20 cellular contexts compared by ENCODE assay signal in genomic region chr9:109791747-109792146, GRCh38. TPM values are rescaled to one million over a fixed set of nuclear protein-coding genes. Genes with fewer than 3 reads are reported as not detected.
"Had no signal": no experiment of that assay in that cellular context is flagged by ENCODE, and none has a peak within 500 bp of the region (broad histone marks: within the 10 kb centered on the region; RNA-seq: fewer than 3 reads in every experiment).

No MANE protein-coding gene starts in this region.

- H2AFZ ChIP-seq: hepatocyte had no signal

- H3K36me3 Mint-ChIP-seq: immature natural killer cell had no signal

- H3K4me2 ChIP-seq: hepatocyte had no signal

- H3K36me3 ChIP-seq: breast epithelium, esophagus muscularis mucosa, sigmoid colon, tibial nerve had no signal

- H3K9me3 Mint-ChIP-seq: activated CD4-positive, alpha-beta memory T cell treated with anti-CD3 and anti-CD28 coated beads, Interleukin-2, amount 10 ng/mL, durations not matched to agents 7 days and 5 days; activated CD4-positive, alpha-beta T cell treated with anti-CD3 and anti-CD28 coated beads, Interleukin-2, amount 10 ng/mL, durations not matched to agents 24 days and 14 days; activated T-helper 1 cell treated with anti-CD3 and anti-CD28 coated beads, Interleukin-12 subunit alpha, Interleukin-12 subunit beta, Interleukin-2, Interleukin-4 antibody, amounts not matched to agents 30 ng/mL and 10 ng/mL and 1 ng/mL, durations not matched to agents 14 hours and 24 hours and 36 hours; immature natural killer cell; neural crest cell had no signal

- ATAC-seq: activated CD4-positive, CD25-positive, alpha-beta regulatory T cell treated with anti-CD3 and anti-CD28 coated beads, Interleukin-2, amount 50 U/mL, for 24 hours; left ventricle myocardium superior; stimulated activated naive CD8-positive, alpha-beta T cell treated with anti-CD3 and anti-CD28 coated beads, Interleukin-15, Interleukin-2, amounts not matched to agents 100 U/mL and 50 U/mL, for 24 hours had no signal

- H3K27ac ChIP-seq: esophagus muscularis mucosa, tibial nerve had no signal

- H3K27me3 ChIP-seq: breast epithelium, esophagus muscularis mucosa, hepatocyte, sigmoid colon, tibial nerve had no signal

- H3K9me3 ChIP-seq: breast epithelium, esophagus muscularis mucosa, sigmoid colon, tibial nerve had no signal

- H3K4me1 ChIP-seq: breast epithelium had no signal

- H3K4me3 Mint-ChIP-seq: activated CD4-positive, alpha-beta memory T cell treated with anti-CD3 and anti-CD28 coated beads, Interleukin-2, amount 10 ng/mL, durations not matched to agents 7 days and 5 days; activated CD4-positive, alpha-beta T cell treated with anti-CD3 and anti-CD28 coated beads, Interleukin-2, amount 10 ng/mL, durations not matched to agents 24 days and 14 days; activated T-helper 1 cell treated with anti-CD3 and anti-CD28 coated beads, Interleukin-12 subunit alpha, Interleukin-12 subunit beta, Interleukin-2, Interleukin-4 antibody, amounts not matched to agents 30 ng/mL and 10 ng/mL and 1 ng/mL, durations not matched to agents 14 hours and 24 hours and 36 hours; immature natural killer cell; neural crest cell had no signal

- H3K4me1 Mint-ChIP-seq: activated CD4-positive, alpha-beta memory T cell treated with anti-CD3 and anti-CD28 coated beads, Interleukin-2, amount 10 ng/mL, durations not matched to agents 7 days and 5 days; activated CD4-positive, alpha-beta T cell treated with anti-CD3 and anti-CD28 coated beads, Interleukin-2, amount 10 ng/mL, durations not matched to agents 24 days and 14 days; immature natural killer cell had no signal

- H3K27ac Mint-ChIP-seq: activated CD4-positive, alpha-beta memory T cell treated with anti-CD3 and anti-CD28 coated beads, Interleukin-2, amount 10 ng/mL, durations not matched to agents 7 days and 5 days; activated CD4-positive, alpha-beta T cell treated with anti-CD3 and anti-CD28 coated beads, Interleukin-2, amount 10 ng/mL, durations not matched to agents 24 days and 14 days; activated T-helper 1 cell treated with anti-CD3 and anti-CD28 coated beads, Interleukin-12 subunit alpha, Interleukin-12 subunit beta, Interleukin-2, Interleukin-4 antibody, amounts not matched to agents 30 ng/mL and 10 ng/mL and 1 ng/mL, durations not matched to agents 14 hours and 24 hours and 36 hours; immature natural killer cell had no signal

- H3K4me3 ChIP-seq: breast epithelium, coronary artery, esophagus muscularis mucosa, hepatocyte, sigmoid colon, tibial nerve had no signal

- DNase-seq: activated CD4-positive, alpha-beta memory T cell treated with anti-CD3 and anti-CD28 coated beads, Interleukin-2, amount 10 ng/mL, durations not matched to agents 7 days and 5 days; activated CD4-positive, alpha-beta T cell treated with anti-CD3 and anti-CD28 coated beads, Interleukin-2, amount 10 ng/mL, durations not matched to agents 24 days and 14 days; activated gamma-delta T cell; activated naive CD4-positive, alpha-beta T cell treated with anti-CD3 and anti-CD28 coated beads, Interleukin-2, amount 50 U/mL, for 16 hours; glutamatergic neuron; immature natural killer cell; left ventricle myocardium superior; sigmoid colon; stimulated activated CD4-positive, alpha-beta T cell treated with anti-CD3 and anti-CD28 coated beads, Interleukin-4, amount 100 ng/mL, for 1 hour; stimulated activated naive CD8-positive, alpha-beta T cell treated with anti-CD3 and anti-CD28 coated beads, Interleukin-15, Interleukin-2, amounts not matched to agents 100 U/mL and 50 U/mL, for 24 hours; substantia nigra had no signal

RNA-seq across cellular contexts. Expression of gene PALM2AKAP2, which starts 11.7 kb away (rescaled TPM):
- total RNA-seq: activated CD4-positive, alpha-beta memory T cell treated with anti-CD3 and anti-CD28 coated beads, Interleukin-2, amount 10 ng/mL, durations not matched to agents 7 days and 5 days; T-helper 2 cell treated with Interferon-gamma antibody and Interleukin-4, amounts not matched to agents 100 ng/mL and 5 ng/mL, for 36 hours had no signal
- polyA plus RNA-seq: immature natural killer cell had no signal
